Comparison of ENCODE assay signal across 23 cellular contexts in genomic region chr7:127874049-127874636, GRCh38.
DNase-seq lines count a peak whose midpoint lies in the region; ATAC-seq and TF ChIP-seq lines count a peak whose summit lies in the region.
"Had no signal": no experiment of that assay in that cellular context is flagged by ENCODE, and none has a peak within 500 bp of the region (broad histone marks: within the 10 kb centered on the region; RNA-seq: fewer than 3 reads in every experiment).

No MANE protein-coding gene starts in this region.

- H3K27ac ChIP-seq in osteoblast (ENCODE audit: low read depth, low read length), result peak overlapping the region; percentile 74
- H3K27ac ChIP-seq: ovary, PC-9, thoracic aorta had no signal

- H3K4me1 ChIP-seq in osteoblast (ENCODE audit: insufficient read depth, low read length), result peaks cover 36% of the 10 kb centered on the region

- peak; percentile 50 for ATAC-seq in GM18870 (IDR thresholded peaks at IDR 0.05; ENCODE audit: unreplicated experiment)
- no peak for ATAC-seq in HG02981 (IDR thresholded peaks at IDR 0.05; ENCODE audit: unreplicated experiment)
- no peak for ATAC-seq in HG03108 (IDR thresholded peaks at IDR 0.05; ENCODE audit: unreplicated experiment)
- ATAC-seq: left colon; naive thymus-derived CD8-positive, alpha-beta T cell; sciatic nerve; T-cell had no signal

- TF ChIP-seq CTCF in osteoblast (IDR thresholded peaks at IDR 0.05; ENCODE audit: extremely low read depth, low read depth, low read length), result no peak

- H3K4me3 ChIP-seq in osteoblast (ENCODE audit: insufficient read depth, low read length), result no peak overlapping the region
- H3K4me3 ChIP-seq: adrenal gland, ovary, PC-9, thoracic aorta had no signal

- peaks cover 72% of the 10 kb centered on the region for H3K79me2 ChIP-seq in osteoblast (ENCODE audit: insufficient read depth, low read length)

- DNase-seq in activated CD4-positive, alpha-beta T cell treated with anti-CD3 and anti-CD28 coated beads for 48 hours, result peak; percentile 33
- DNase-seq in activated CD4-positive, alpha-beta T cell treated with anti-CD3 and anti-CD28 coated beads, Interleukin-2, amount 50 U/mL, for 4 hours, result no peak
- peak; percentile 53 for DNase-seq in NCI-H524 treated with DMSO at 0.1 percent for 48 hours (lab: John Stamatoyannopoulos, UW)
- no peak for DNase-seq in osteoblast (ENCODE audit: insufficient read length, low spot score, missing footprints)
- no peak for DNase-seq in T1000 (lab: John Stamatoyannopoulos, UW)
- DNase-seq: activated CD8-positive, alpha-beta memory T cell treated with anti-CD3 and anti-CD28 coated beads for 24 hours; adrenal gland; C1 segment of cervical spinal cord; cortex of kidney; H9; left colon; mesendoderm; naive thymus-derived CD8-positive, alpha-beta T cell; NCI-H1105; ovary; PC-9; SIG-M5; T-cell had no signal

- no peaks in the 10 kb centered on the region for H3K9me3 ChIP-seq in osteoblast (ENCODE audit: low read depth, low read length)
- H3K9me3 ChIP-seq: adrenal gland, ovary, thoracic aorta had no signal

- H4K20me1 ChIP-seq in osteoblast (ENCODE audit: insufficient read depth, low read length), result peaks cover 13% of the 10 kb centered on the region

- no peaks in the 10 kb centered on the region for H3K36me3 ChIP-seq in osteoblast (ENCODE audit: insufficient read depth, low read length)
- H3K36me3 ChIP-seq: adrenal gland, ovary, thoracic aorta had no signal

- no peak overlapping the region for H3K4me2 ChIP-seq in osteoblast (ENCODE audit: insufficient read depth, low read length)
- H3K4me2 ChIP-seq: PC-9 had no signal

- H3K27me3 ChIP-seq in osteoblast (ENCODE audit: insufficient read depth, low read length), result no peaks in the 10 kb centered on the region
- H3K27me3 ChIP-seq: adrenal gland, ovary had no signal

- H2AFZ ChIP-seq in osteoblast (ENCODE audit: low read length), result no peak overlapping the region
- H2AFZ ChIP-seq: PC-9 had no signal

Comparison
In these comparisons a context has a peak if more than half of its experiments do, and no peak if none do; other contexts are left out.
1. DNase-seq: peak in activated CD4-positive, alpha-beta T cell treated with anti-CD3 and anti-CD28 coated beads for 48 hours (single experiment) and NCI-H524 treated with DMSO at 0.1 percent for 48 hours (single experiment); none in activated CD4-positive, alpha-beta T cell treated with anti-CD3 and anti-CD28 coated beads, Interleukin-2, amount 50 U/mL, for 4 hours (0 of 2), osteoblast (single experiment) and T1000 (single experiment).